ENCODE assay signal across 1 cellular context in the genomic region with DNA sequence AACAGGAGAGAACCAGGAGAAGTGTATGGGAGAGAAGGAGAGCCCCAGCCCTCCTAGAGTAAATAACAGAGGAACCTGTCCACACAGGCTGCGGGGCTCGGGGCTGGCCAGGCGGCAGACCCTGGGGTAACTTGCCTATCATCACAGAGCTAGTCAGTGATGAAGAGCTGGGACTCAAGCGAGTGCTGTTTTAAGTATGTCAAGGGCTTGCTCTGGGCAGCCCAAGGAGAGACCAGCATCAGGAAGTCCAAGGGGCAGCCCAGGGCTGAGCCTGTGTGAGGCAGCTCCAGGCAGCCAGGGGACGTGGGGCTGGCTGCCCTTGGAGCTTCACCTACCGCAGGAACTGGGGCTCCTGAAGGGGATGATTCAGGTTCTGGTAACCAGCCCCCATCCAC.
TF ChIP-seq lines count a peak whose summit lies in the region.

No MANE protein-coding gene starts in this region.

TF ChIP-seq in WTC11, 78 proteins besides CTCF, POLR2A, EP300 and RAD21 (continued from another document):
- TF ChIP-seq, protein P1, sequence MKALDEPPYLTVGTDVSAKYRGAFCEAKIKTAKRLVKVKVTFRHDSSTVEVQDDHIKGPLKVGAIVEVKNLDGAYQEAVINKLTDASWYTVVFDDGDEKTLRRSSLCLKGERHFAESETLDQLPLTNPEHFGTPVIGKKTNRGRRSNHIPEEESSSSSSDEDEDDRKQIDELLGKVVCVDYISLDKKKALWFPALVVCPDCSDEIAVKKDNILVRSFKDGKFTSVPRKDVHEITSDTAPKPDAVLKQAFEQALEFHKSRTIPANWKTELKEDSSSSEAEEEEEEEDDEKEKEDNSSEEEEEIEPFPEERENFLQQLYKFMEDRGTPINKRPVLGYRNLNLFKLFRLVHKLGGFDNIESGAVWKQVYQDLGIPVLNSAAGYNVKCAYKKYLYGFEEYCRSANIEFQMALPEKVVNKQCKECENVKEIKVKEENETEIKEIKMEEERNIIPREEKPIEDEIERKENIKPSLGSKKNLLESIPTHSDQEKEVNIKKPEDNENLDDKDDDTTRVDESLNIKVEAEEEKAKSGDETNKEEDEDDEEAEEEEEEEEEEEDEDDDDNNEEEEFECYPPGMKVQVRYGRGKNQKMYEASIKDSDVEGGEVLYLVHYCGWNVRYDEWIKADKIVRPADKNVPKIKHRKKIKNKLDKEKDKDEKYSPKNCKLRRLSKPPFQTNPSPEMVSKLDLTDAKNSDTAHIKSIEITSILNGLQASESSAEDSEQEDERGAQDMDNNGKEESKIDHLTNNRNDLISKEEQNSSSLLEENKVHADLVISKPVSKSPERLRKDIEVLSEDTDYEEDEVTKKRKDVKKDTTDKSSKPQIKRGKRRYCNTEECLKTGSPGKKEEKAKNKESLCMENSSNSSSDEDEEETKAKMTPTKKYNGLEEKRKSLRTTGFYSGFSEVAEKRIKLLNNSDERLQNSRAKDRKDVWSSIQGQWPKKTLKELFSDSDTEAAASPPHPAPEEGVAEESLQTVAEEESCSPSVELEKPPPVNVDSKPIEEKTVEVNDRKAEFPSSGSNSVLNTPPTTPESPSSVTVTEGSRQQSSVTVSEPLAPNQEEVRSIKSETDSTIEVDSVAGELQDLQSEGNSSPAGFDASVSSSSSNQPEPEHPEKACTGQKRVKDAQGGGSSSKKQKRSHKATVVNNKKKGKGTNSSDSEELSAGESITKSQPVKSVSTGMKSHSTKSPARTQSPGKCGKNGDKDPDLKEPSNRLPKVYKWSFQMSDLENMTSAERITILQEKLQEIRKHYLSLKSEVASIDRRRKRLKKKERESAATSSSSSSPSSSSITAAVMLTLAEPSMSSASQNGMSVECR (CRISPR knock-in tag; IDR thresholded peaks at IDR 0.05; ENCODE audit: borderline replicate concordance), result no peak
- TF ChIP-seq ESRRA (CRISPR knock-in tag; IDR thresholded peaks at IDR 0.05; ENCODE audit: borderline replicate concordance), result no peak
- TF ChIP-seq, protein P2, sequence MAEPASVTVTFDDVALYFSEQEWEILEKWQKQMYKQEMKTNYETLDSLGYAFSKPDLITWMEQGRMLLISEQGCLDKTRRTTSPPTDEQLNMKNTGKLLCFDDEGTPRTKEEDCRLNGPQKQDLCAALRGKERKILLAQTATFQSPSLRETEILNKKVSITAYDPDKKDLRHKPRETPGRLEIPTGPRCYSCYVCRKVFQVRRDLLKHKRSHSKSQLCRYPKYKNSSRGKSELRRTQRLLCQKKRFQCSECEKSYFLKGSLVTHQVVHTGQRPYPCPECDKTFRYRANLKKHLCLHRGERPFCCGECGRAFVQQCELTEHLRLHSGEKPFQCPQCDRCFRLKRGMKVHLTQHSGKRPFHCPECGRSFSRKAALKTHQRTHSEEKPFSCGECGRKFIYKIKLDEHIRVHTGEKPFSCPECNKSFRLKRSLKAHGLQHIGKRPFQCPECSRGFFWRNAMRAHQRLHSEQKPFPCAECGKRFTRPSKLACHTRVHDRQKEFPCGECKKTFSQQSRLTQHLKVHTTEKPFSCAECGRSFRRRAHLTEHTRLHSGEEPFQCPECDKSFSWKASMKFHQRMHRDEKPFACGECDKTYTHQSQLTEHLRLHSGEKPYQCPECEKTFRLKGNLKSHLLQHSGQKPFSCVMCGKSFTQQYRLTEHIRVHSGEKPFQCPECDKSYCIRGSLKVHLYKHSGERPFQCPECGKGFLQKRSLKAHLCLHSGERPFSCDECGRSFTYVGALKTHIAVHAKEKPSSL (CRISPR knock-in tag; conservative IDR thresholded peaks at IDR 0.05), result no peak
TF ChIP-seq in WTC11: peak in this region for 0.
